Comparison of ENCODE assay signal across 13 cellular contexts in genomic region chr3:190003730-190004129, GRCh38.
DNase-seq lines count a peak whose midpoint lies in the region; ATAC-seq, FAIRE-seq and TF ChIP-seq lines count a peak whose summit lies in the region.
"Had no signal": no experiment of that assay in that cellular context is flagged by ENCODE, and none has a peak within 500 bp of the region (broad histone marks: within the 10 kb centered on the region; RNA-seq: fewer than 3 reads in every experiment).

No MANE protein-coding gene starts in this region.

- H3K27me3 ChIP-seq in HCT116 (ENCODE audit: insufficient read depth, low read length) (no peaks in the 10 kb centered on the region), keratinocyte (ENCODE audit: control insufficient read depth, extremely low read depth, insufficient read depth, low read length) (no peaks in the 10 kb centered on the region)

- CTCF ChIA-PET in HCT116 (lab: Charles Lee) = no interaction called here

- DNase-seq in A172 (ENCODE audit: low spot score) (peak; percentile 95), HCT116 (ENCODE audit: low read depth, low spot score) (peak; percentile 22), astrocyte of the cerebellum (ENCODE audit: low read depth) (peak; percentile 57), keratinocyte (ENCODE audit: low read depth, low spot score) (no peak), MV-4-11 (lab: John Stamatoyannopoulos, UW) (no peak)
- no peak for DNase-seq in stimulated activated CD8-positive, alpha-beta memory T cell treated with anti-CD3 and anti-CD28 coated beads, Interleukin-4, amount 100 ng/mL, for 48 hours
- DNase-seq in stimulated activated CD4-positive, alpha-beta T cell treated with anti-CD3 and anti-CD28 coated beads, Interleukin-4, amount 100 ng/mL, for 4 hours = no peak
- no peak for DNase-seq in stimulated activated naive CD4-positive, alpha-beta T cell (lab: John Stamatoyannopoulos, UW)
- DNase-seq: NCI-H1436 had no signal

- intact Hi-C loops in HCT116 (cut with micrococcal nuclease) = loop anchor here (10.0 kb wide), 1 partner anchor 61 kb away; no protein-coding TSS in a partner anchor

- TF ChIP-seq RAD21 in HCT116 (IDR thresholded peaks at IDR 0.05; ENCODE audit: low read depth) = no peak

- H3K79me2 ChIP-seq in HCT116 (ENCODE audit: insufficient read depth, low read length) (no peaks in the 10 kb centered on the region), keratinocyte (ENCODE audit: control insufficient read depth, insufficient read depth, low read length) (peaks cover 17% of the 10 kb centered on the region)

- H3K9ac ChIP-seq in HCT116 (ENCODE audit: low read length) = no peak overlapping the region
- no peak overlapping the region for H3K9ac ChIP-seq in keratinocyte (ENCODE audit: control insufficient read depth, extremely low read depth, insufficient read depth, low read length)

- POLR2A ChIA-PET in HCT116 (lab: Charles Lee) = no interaction called here

- H3K27ac ChIP-seq in HCT116 (ENCODE audit: low read depth, low read length) = no peak overlapping the region
- H3K27ac ChIP-seq in keratinocyte (ENCODE audit: control insufficient read depth, insufficient read depth, low read length) = no peak overlapping the region
- H3K27ac ChIP-seq: C4-2B had no signal

- H4K20me1 ChIP-seq in HCT116 (ENCODE audit: insufficient read depth) (no peaks in the 10 kb centered on the region), keratinocyte (ENCODE audit: control insufficient read depth, extremely low read depth, insufficient read depth, low read length) (no peaks in the 10 kb centered on the region)

- in situ Hi-C loops in astrocyte of the cerebellum (cut with HindIII; ENCODE audit: low sequenced_read_pairs) = no loop called here

- FAIRE-seq in keratinocyte (lab: Jason Lieb, UNC) = peak; percentile 96

- no peaks in the 10 kb centered on the region for H3K9me2 ChIP-seq in HCT116 (ENCODE audit: insufficient read depth)

- H3K4me3 ChIP-seq in HCT116 (replicated peaks in 1 of 2; ENCODE audit: low read depth in 1 of 2, low read length in 2 of 2) = no peak overlapping the region
- no peak overlapping the region for H3K4me3 ChIP-seq in astrocyte of the cerebellum (ENCODE audit: low read depth, low read length)
- H3K4me3 ChIP-seq in keratinocyte (ENCODE audit: control insufficient read depth in 2 of 3, extremely low read depth in 1 of 3, insufficient read depth in 2 of 3, low read depth in 1 of 3, low read length in 3 of 3) = no peak overlapping the region

- H3K9me3 ChIP-seq in HCT116 (ENCODE audit: control insufficient read depth in 1 of 2, insufficient read depth in 1 of 2, low read depth in 1 of 2, low read length in 2 of 2) (no peaks in the 10 kb centered on the region), keratinocyte (ENCODE audit: control insufficient read depth, low read depth, low read length) (no peaks in the 10 kb centered on the region)

- dilution Hi-C loops in keratinocyte (cut with MboI; ENCODE audit: extremely low pct_ligation_motif_present, low sequenced_read_pairs) = no loop called here

- H3K4me1 ChIP-seq in HCT116 (ENCODE audit: control insufficient read depth in 1 of 2, insufficient read depth in 2 of 2, low read length in 2 of 2) (peaks cover 6 to 15% of the 10 kb centered on the region in 2 experiments; a peak in 3 of 4 replicates), keratinocyte (ENCODE audit: control insufficient read depth, extremely low read depth, insufficient read depth, low read length) (peaks cover 10% of the 10 kb centered on the region)

- ATAC-seq in HCT116 = peak; percentile 98
- ATAC-seq: activated CD4-positive, CD25-positive, alpha-beta regulatory T cell treated with anti-CD3 and anti-CD28 coated beads, Interleukin-2, amount 50 U/mL, for 24 hours; activated naive CD4-positive, alpha-beta T cell treated with anti-CD3 and anti-CD28 coated beads, Interleukin-2, amount 50 U/mL, for 72 hours; natural killer cell treated with Interleukin-12 subunit alpha and Interleukin-12 subunit beta and Interleukin-15 and Interleukin-18, amount 100 ng/mL, for 72 hours had no signal

- H3K9me1 ChIP-seq in keratinocyte (ENCODE audit: control insufficient read depth, extremely low read depth, insufficient read depth, low read length) = no peaks in the 10 kb centered on the region

- TF ChIP-seq CTCF in HCT116 (IDR thresholded peaks at IDR 0.05 in 2 of 3, conservative IDR thresholded peaks at IDR 0.05 in 1 of 3; ENCODE audit: borderline replicate concordance in 1 of 3, insufficient read depth in 1 of 3, low read depth in 2 of 3, low read length in 2 of 3) = no peak
- TF ChIP-seq CTCF in astrocyte of the cerebellum (IDR thresholded peaks at IDR 0.05; ENCODE audit: low read depth, low read length, missing control alignments) = no peak
- no peak for TF ChIP-seq CTCF in keratinocyte (optimal IDR thresholded peaks at IDR 0.05 in 1 of 3, IDR thresholded peaks at IDR 0.05 in 1 of 3, conservative IDR thresholded peaks at IDR 0.05 in 1 of 3; ENCODE audit: extremely low read depth in 1 of 3, insufficient read depth in 2 of 3, low read length in 3 of 3)

- no peaks in the 10 kb centered on the region for H3K36me3 ChIP-seq in HCT116 (ENCODE audit: control insufficient read depth in 1 of 2, insufficient read depth in 2 of 2, low read length in 2 of 2)
- H3K36me3 ChIP-seq in keratinocyte (ENCODE audit: control insufficient read depth in 2 of 2, extremely low read depth in 1 of 2, insufficient read depth in 2 of 2, low read length in 2 of 2) = no peaks in the 10 kb centered on the region

- TF ChIP-seq POLR2A in HCT116 (IDR thresholded peaks at IDR 0.05; ENCODE audit: borderline replicate concordance, extremely low read depth, insufficient read depth, insufficient read length) = no peak

- peak overlapping the region; percentile 52 for H3K4me2 ChIP-seq in HCT116 (ENCODE audit: low read length)
- peak overlapping the region; percentile 4 for H3K4me2 ChIP-seq in keratinocyte (ENCODE audit: control insufficient read depth, extremely low read depth, insufficient read depth, low read depth, low read length)

- RAD21 ChIA-PET in HCT116 (lab: Charles Lee; ENCODE audit: low non-redundant PET in 1 of 2, low total read pairs in 2 of 2, uncharacterized antibody in 2 of 2, unreplicated experiment in 2 of 2) = no interaction called here

- H2AFZ ChIP-seq in HCT116 (ENCODE audit: low read depth, low read length, poor library complexity, severe bottlenecking) (peak overlapping the region; percentile 97), keratinocyte (ENCODE audit: control insufficient read depth, low read length) (no peak overlapping the region)

- no TSS peak for BruUV-seq in HCT116 (replicated peaks; lab: Mats Ljungman, UMichigan)

TF ChIP-seq in HCT116, 20 proteins besides CTCF, POLR2A, EP300 and RAD21 (continues in another document):
- TF ChIP-seq SIN3A (IDR thresholded peaks at IDR 0.05; ENCODE audit: low read depth) (no peak), YY1 (IDR thresholded peaks at IDR 0.05; ENCODE audit: extremely low read depth, insufficient replicate concordance, low read depth, low read length) (no peak), EZH2phosphoT487 (IDR thresholded peaks at IDR 0.05; ENCODE audit: borderline replicate concordance) (no peak), ZFX (IDR thresholded peaks at IDR 0.05) (no peak), TCF7L2 (IDR thresholded peaks at IDR 0.05; ENCODE audit: borderline replicate concordance, extremely low read depth, insufficient read depth, insufficient read length) (no peak), CEBPB (IDR thresholded peaks at IDR 0.05; ENCODE audit: low read depth) (0 out of 2 replicates have a peak, but pooled peaks have one; percentile 8), SRF (IDR thresholded peaks at IDR 0.05; ENCODE audit: low read depth) (no peak), FOSL1 (IDR thresholded peaks at IDR 0.05; ENCODE audit: low read depth) (peak; percentile 64), SP1 (IDR thresholded peaks at IDR 0.05; ENCODE audit: low read depth) (peak; percentile 23), POLR2AphosphoS5 (IDR thresholded peaks at IDR 0.05; ENCODE audit: low read depth, low read length) (no peak), CBX3 (IDR thresholded peaks at IDR 0.05; ENCODE audit: low read depth) (peak; percentile 66), ELF1 (IDR thresholded peaks at IDR 0.05; ENCODE audit: borderline replicate concordance, low read depth) (no peak), EZH2 (IDR thresholded peaks at IDR 0.05) (no peak), JUND (IDR thresholded peaks at IDR 0.05) (peak; percentile 43)
- TF ChIP-seq, protein P1, sequence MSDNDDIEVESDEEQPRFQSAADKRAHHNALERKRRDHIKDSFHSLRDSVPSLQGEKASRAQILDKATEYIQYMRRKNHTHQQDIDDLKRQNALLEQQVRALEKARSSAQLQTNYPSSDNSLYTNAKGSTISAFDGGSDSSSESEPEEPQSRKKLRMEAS (IDR thresholded peaks at IDR 0.05) = no peak
- TF ChIP-seq, protein P2, sequence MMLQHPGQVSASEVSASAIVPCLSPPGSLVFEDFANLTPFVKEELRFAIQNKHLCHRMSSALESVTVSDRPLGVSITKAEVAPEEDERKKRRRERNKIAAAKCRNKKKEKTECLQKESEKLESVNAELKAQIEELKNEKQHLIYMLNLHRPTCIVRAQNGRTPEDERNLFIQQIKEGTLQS (IDR thresholded peaks at IDR 0.05) = no peak
- TF ChIP-seq, protein P3, sequence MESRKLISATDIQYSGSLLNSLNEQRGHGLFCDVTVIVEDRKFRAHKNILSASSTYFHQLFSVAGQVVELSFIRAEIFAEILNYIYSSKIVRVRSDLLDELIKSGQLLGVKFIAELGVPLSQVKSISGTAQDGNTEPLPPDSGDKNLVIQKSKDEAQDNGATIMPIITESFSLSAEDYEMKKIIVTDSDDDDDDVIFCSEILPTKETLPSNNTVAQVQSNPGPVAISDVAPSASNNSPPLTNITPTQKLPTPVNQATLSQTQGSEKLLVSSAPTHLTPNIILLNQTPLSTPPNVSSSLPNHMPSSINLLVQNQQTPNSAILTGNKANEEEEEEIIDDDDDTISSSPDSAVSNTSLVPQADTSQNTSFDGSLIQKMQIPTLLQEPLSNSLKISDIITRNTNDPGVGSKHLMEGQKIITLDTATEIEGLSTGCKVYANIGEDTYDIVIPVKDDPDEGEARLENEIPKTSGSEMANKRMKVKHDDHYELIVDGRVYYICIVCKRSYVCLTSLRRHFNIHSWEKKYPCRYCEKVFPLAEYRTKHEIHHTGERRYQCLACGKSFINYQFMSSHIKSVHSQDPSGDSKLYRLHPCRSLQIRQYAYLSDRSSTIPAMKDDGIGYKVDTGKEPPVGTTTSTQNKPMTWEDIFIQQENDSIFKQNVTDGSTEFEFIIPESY (IDR thresholded peaks at IDR 0.05; ENCODE audit: extremely low read depth, insufficient replicate concordance, low read length) = no peak

Comparison
In these comparisons a context has a peak if more than half of its experiments do, and no peak if none do; other contexts are left out.
1. DNase-seq: peak in A172 (single experiment), HCT116 (single experiment) and astrocyte of the cerebellum (single experiment); none in keratinocyte (single experiment), MV-4-11 (single experiment), stimulated activated CD8-positive, alpha-beta memory T cell treated with anti-CD3 and anti-CD28 coated beads, Interleukin-4, amount 100 ng/mL, for 48 hours (single experiment), stimulated activated CD4-positive, alpha-beta T cell treated with anti-CD3 and anti-CD28 coated beads, Interleukin-4, amount 100 ng/mL, for 4 hours (0 of 2) and stimulated activated naive CD4-positive, alpha-beta T cell (0 of 6).